Comparison of ENCODE assay signal across 1 cellular context in the genomic region with DNA sequence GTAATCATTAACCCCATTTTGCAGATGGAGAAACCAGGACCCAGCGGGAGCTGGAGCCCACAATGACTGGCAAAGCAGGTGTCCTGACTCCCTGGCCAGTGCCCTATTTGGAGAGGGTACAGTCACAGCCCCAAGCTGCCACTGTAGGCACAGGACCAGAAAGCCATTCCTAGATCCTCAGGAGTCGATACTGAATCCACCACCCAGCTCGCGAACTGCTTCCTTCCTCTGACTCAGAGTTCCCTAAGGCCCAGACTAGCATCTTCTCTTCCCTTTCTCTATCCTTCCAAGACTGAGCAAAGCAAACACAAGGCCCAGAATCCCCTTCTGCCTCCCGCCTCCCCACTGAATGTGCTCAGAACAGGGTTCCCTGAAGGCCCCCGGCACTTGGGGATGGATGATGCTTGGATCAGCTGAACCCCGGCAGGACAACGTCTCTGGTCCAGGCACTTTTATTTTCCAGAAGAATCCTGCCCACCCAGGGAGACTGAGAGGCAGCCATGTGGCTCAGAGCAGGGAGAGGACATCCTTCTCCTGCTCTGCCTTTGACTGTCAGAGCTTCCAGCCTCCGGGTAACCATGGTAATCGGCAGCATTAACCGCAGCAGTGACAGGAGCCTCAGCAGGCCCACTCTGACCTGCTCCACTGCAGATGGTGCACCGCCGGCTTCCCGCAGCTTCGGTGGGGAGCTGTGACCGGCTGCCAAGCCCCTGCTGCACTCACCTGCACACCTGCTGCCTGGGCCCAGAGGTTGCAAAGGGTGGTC.
TF ChIP-seq lines count a peak whose summit lies in the region.

No MANE protein-coding gene starts in this region.

TF ChIP-seq in GM12891, 5 proteins besides CTCF, POLR2A, EP300 and RAD21 (continued from another document):
- no peak for TF ChIP-seq POLR2AphosphoS5 (IDR thresholded peaks at IDR 0.05; ENCODE audit: low read depth, low read length)
